ENCODE assay signal across 3 cellular contexts in the genomic region with DNA sequence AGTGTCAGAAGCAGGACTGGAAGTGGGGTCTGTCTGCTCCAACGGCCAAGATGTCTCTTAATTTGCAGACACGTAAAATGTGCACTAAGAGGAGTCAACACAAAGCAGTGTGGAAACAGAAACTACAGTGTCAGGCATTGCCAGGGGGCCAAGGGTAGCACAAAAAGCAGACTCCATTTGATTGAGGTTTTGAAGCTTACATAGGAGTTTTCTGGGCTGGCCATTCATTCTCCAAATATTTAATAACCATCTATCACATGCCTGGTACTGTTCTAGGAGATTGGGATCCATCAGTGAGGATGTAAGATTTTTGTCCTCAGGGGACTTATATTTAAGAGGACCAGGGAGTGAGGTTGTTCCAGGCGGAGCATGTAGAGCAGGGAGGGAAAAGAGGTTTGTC. TPM values are rescaled to one million over a fixed set of nuclear protein-coding genes. Genes with fewer than 3 reads are reported as not detected.
"Had no signal": no experiment of that assay in that cellular context is flagged by ENCODE, and none has a peak within 500 bp of the region (broad histone marks: within the 10 kb centered on the region; RNA-seq: fewer than 3 reads in every experiment).

No MANE protein-coding gene starts in this region.

- H3K4me3 ChIP-seq: GM12878 had no signal

- DNase-seq: GDM1, GF-D8 had no signal

- ATAC-seq: GM12878 had no signal

RNA-seq across cellular contexts. Expression of a gene that starts 29.5 kb away (rescaled TPM):
- total RNA-seq: GM12878 had no signal
